8 cellular contexts compared by ENCODE assay signal in genomic region chr5:170434953-170435605, GRCh38. TPM values are rescaled to one million over a fixed set of nuclear protein-coding genes. Genes with fewer than 3 reads are reported as not detected.
DNase-seq lines count a peak whose midpoint lies in the region; ATAC-seq and TF ChIP-seq lines count a peak whose summit lies in the region.

No MANE protein-coding gene starts in this region.

- TF ChIP-seq POLR2A in testis (IDR thresholded peaks at IDR 0.05): no peak

- H3K27ac ChIP-seq in OCI-LY3 (ENCODE audit: low read length): no peak overlapping the region
- H3K27ac ChIP-seq in neural progenitor cell: no peak overlapping the region
- no peak overlapping the region for H3K27ac ChIP-seq in testis

- peaks cover 5% of the 10 kb centered on the region for H3F3A ChIP-seq in neural progenitor cell (ENCODE audit: low read depth)

- H3K27ac Mint-ChIP-seq in neural progenitor cell: no peak overlapping the region

- intact Hi-C loops in testis (cut with DNase I; ENCODE audit: low total_unique reads): loop anchor here (5.0 kb wide), 1 partner anchor 197 kb away; no protein-coding TSS in a partner anchor

- TF ChIP-seq CTCF in OCI-LY3 (IDR thresholded peaks at IDR 0.05; ENCODE audit: low read depth, low read length) (peak; percentile 94), fibroblast of villous mesenchyme (IDR thresholded peaks at IDR 0.05; ENCODE audit: insufficient read depth, low read depth, low read length) (peak; percentile 99), neural progenitor cell (IDR thresholded peaks at IDR 0.05) (peak; percentile 96), testis (IDR thresholded peaks at IDR 0.05) (peak; percentile 96 to 97 (median 97))

- peaks cover 37% of the 10 kb centered on the region for H3K4me1 Mint-ChIP-seq in neural progenitor cell

- peak; percentile 76 for ATAC-seq in HG03039 (IDR thresholded peaks at IDR 0.05; ENCODE audit: unreplicated experiment)

- H3K27me3 Mint-ChIP-seq in neural progenitor cell (ENCODE audit: insufficient read depth, low read depth): peaks cover 13% of the 10 kb centered on the region

- 44 to 48% methylated on average over 15 to 16 of the region's 16 CpGs for WGBS in testis, 2 donors

- H3K4me3 ChIP-seq in OCI-LY3 (ENCODE audit: low read length) (no peak overlapping the region), fibroblast of villous mesenchyme (ENCODE audit: low read depth, low read length) (no peak overlapping the region), neural progenitor cell (no peak overlapping the region), testis (no peak overlapping the region)

- H2AFZ ChIP-seq in OCI-LY3 (ENCODE audit: low read depth, low read length): 0 out of 2 replicates have a peak overlapping the region, but pooled peaks have one; percentile 47
- peak overlapping the region; percentile 10 for H2AFZ ChIP-seq in neural progenitor cell (replicated peaks)

- H3K9ac ChIP-seq in OCI-LY3 (ENCODE audit: low read length) (no peak overlapping the region), neural progenitor cell (no peak overlapping the region)

- peaks cover 23% of the 10 kb centered on the region for H3K27me3 ChIP-seq in OCI-LY3 (ENCODE audit: low read depth, low read length)
- no peaks in the 10 kb centered on the region for H3K27me3 ChIP-seq in neural progenitor cell
- no peaks in the 10 kb centered on the region for H3K27me3 ChIP-seq in testis

- H3K36me3 Mint-ChIP-seq in neural progenitor cell: no peaks in the 10 kb centered on the region

- H4K20me1 ChIP-seq in OCI-LY3 (ENCODE audit: insufficient read depth, low read length): no peaks in the 10 kb centered on the region
- H4K20me1 ChIP-seq in neural progenitor cell (ENCODE audit: low read depth): no peaks in the 10 kb centered on the region

- peaks cover 16% of the 10 kb centered on the region for H3K4me1 ChIP-seq in OCI-LY3 (ENCODE audit: low read length)
- H3K4me1 ChIP-seq in neural progenitor cell: peaks cover 23% of the 10 kb centered on the region
- peaks cover 27% of the 10 kb centered on the region for H3K4me1 ChIP-seq in testis

- no peaks in the 10 kb centered on the region for H3K9me3 Mint-ChIP-seq in neural progenitor cell

- H3K36me3 ChIP-seq in OCI-LY3 (replicated peaks; ENCODE audit: low read depth, low read length) (no peaks in the 10 kb centered on the region), neural progenitor cell (no peaks in the 10 kb centered on the region), testis (ENCODE audit: low read depth, missing control alignments) (no peaks in the 10 kb centered on the region)

- DNase-seq in SIG-M5 treated with dmso at 0.1 percent for 504 hours (lab: John Stamatoyannopoulos, UW; ENCODE audit: unreplicated experiment) (peak; percentile 56), SIG-M5 (lab: John Stamatoyannopoulos, UW) (no peak), activated T-helper 1 cell treated with Interleukin-2 at 50 U/mL for 16 hours (ENCODE audit: low read depth) (peak; percentile 19), fibroblast of villous mesenchyme (ENCODE audit: low read depth) (peak; percentile 48), neural progenitor cell (ENCODE audit: low spot score) (peak; percentile 78), testis (peak; percentile 73)

- no peaks in the 10 kb centered on the region for H3K79me2 ChIP-seq in OCI-LY3 (ENCODE audit: low read length)
- H3K79me2 ChIP-seq in neural progenitor cell (ENCODE audit: low read depth): no peaks in the 10 kb centered on the region

- H3K4me2 ChIP-seq in OCI-LY3 (ENCODE audit: low read length) (peak overlapping the region; percentile 21; the same call in 1 of the 2 replicates), neural progenitor cell (no peak overlapping the region)

- no peak overlapping the region for H3K4me3 Mint-ChIP-seq in neural progenitor cell

- peaks cover 3% of the 10 kb centered on the region; the same call in 1 of the 2 replicates for H3K9me3 ChIP-seq in OCI-LY3 (ENCODE audit: insufficient read depth, low read length)
- no peaks in the 10 kb centered on the region for H3K9me3 ChIP-seq in neural progenitor cell (ENCODE audit: low read depth)
- no peaks in the 10 kb centered on the region for H3K9me3 ChIP-seq in testis

RNA-seq across cellular contexts. Expression of gene KCNMB1, which starts 45.9 kb away (rescaled TPM):
- under 0.01 TPM in 1 of 2 replicates, not detected in the other for total RNA-seq in fibroblast of villous mesenchyme
- not detected in 2 replicates for total RNA-seq in neural progenitor cell (ENCODE audit: low replicate concordance)
- total RNA-seq in testis: 1 to 10 TPM; 2.5 to 3.1 TPM
- 4.6 TPM for polyA plus RNA-seq in testis (ENCODE audit: insufficient read depth, low read depth, low replicate concordance)
